1 cellular context compared by ENCODE assay signal in the genomic region with DNA sequence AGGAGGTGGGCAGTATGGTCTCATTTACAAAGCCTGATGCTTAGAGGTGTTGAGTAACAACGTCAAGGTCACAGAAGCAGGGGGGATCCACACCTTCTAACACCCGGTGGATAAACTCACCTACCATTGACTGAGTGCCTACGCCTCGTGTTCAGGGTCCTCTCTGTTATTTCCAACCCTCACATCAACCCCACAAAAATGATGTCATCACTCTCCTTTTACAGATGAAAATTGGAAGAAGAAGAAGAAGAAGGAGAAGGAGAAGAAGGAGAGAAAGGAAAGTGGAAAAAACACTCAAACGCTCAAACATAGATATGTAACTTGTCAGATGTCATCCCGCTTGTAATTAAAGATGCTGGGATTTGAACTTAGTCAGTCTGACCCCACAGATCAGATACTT.
TF ChIP-seq lines count a peak whose summit lies in the region.

No MANE protein-coding gene starts in this region.

TF ChIP-seq in GM12878, 131 proteins besides CTCF, POLR2A, EP300 and RAD21:
- TF ChIP-seq DPF2 (IDR thresholded peaks at IDR 0.05) = 0 out of 2 replicates have a peak, but pooled peaks have one; percentile 15
- no peak for TF ChIP-seq IRF4 (IDR thresholded peaks at IDR 0.05; ENCODE audit: low read depth, low read length)
- no peak for TF ChIP-seq NFXL1 (IDR thresholded peaks at IDR 0.05; ENCODE audit: borderline replicate concordance)
- TF ChIP-seq ATF7 (IDR thresholded peaks at IDR 0.05; ENCODE audit: low read depth) = peak; percentile 81; the same call in 1 of the 2 replicates
- 0 out of 2 replicates have a peak, but pooled peaks have one; percentile 57 for TF ChIP-seq LARP7 (IDR thresholded peaks at IDR 0.05)
- TF ChIP-seq MTA2 (IDR thresholded peaks at IDR 0.05; ENCODE audit: low read depth) = 0 out of 2 replicates have a peak, but pooled peaks have one; percentile 11
- TF ChIP-seq, protein P1, sequence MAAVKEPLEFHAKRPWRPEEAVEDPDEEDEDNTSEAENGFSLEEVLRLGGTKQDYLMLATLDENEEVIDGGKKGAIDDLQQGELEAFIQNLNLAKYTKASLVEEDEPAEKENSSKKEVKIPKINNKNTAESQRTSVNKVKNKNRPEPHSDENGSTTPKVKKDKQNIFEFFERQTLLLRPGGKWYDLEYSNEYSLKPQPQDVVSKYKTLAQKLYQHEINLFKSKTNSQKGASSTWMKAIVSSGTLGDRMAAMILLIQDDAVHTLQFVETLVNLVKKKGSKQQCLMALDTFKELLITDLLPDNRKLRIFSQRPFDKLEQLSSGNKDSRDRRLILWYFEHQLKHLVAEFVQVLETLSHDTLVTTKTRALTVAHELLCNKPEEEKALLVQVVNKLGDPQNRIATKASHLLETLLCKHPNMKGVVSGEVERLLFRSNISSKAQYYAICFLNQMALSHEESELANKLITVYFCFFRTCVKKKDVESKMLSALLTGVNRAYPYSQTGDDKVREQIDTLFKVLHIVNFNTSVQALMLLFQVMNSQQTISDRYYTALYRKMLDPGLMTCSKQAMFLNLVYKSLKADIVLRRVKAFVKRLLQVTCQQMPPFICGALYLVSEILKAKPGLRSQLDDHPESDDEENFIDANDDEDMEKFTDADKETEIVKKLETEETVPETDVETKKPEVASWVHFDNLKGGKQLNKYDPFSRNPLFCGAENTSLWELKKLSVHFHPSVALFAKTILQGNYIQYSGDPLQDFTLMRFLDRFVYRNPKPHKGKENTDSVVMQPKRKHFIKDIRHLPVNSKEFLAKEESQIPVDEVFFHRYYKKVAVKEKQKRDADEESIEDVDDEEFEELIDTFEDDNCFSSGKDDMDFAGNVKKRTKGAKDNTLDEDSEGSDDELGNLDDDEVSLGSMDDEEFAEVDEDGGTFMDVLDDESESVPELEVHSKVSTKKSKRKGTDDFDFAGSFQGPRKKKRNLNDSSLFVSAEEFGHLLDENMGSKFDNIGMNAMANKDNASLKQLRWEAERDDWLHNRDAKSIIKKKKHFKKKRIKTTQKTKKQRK (IDR thresholded peaks at IDR 0.05; ENCODE audit: low read depth, low read length) = no peak
